In the genomic region with DNA sequence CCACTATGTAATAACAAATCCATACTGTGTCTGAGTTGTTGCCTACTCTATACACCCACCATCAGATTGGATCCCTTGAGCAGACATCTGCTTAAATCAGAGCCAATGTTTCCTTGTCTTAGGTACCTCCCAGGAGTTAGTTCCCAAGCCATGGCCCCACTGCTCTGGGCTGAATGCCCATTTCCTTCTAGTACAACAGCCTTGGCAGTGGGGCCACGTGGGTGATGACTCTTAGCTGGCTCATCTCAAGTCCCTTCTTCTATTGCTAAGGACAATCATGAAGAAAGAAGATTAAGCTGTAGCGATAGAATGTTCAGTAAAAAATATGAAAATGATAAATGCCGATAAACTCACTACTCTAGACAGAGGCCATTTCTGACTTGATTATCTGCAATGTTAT, we compare ENCODE assay signal across 23 cellular contexts. TPM values are rescaled to one million over a fixed set of nuclear protein-coding genes. Genes with fewer than 3 reads are reported as not detected.
A peak's percentile ranks its signal among the peaks of the same experiment; 100 is the strongest.
DNase-seq lines count a peak whose midpoint lies in the region; ATAC-seq and TF ChIP-seq lines count a peak whose summit lies in the region.
"Had no signal": no experiment of that assay in that cellular context is flagged by ENCODE, and none has a peak within 500 bp of the region (broad histone marks: within the 10 kb centered on the region; RNA-seq: fewer than 3 reads in every experiment).

No MANE protein-coding gene starts in this region.

- DNase-seq in AG10803 (ENCODE audit: low read depth) = peak; percentile 24
- DNase-seq in HT1080 (ENCODE audit: low read depth) = peak; percentile 53
- peak; percentile 49 for DNase-seq in astrocyte of the spinal cord (ENCODE audit: low read depth, low spot score)
- DNase-seq in foreskin keratinocyte = peak in 1 of 2 donors; percentile 37
- DNase-seq in epidermal melanocyte (ENCODE audit: insufficient read length, low spot score) = no peak
- no peak for DNase-seq in pons (ENCODE audit: low spot score)
- DNase-seq: activated CD4-positive, alpha-beta memory T cell treated with anti-CD3 and anti-CD28 coated beads for 36 hours; activated T-cell treated with anti-CD3 and anti-CD28 coated beads, Interleukin-2, amount 50 U/mL, for 48 hours; body of pancreas; CD8-positive, alpha-beta T cell; KG1; left ventricle myocardium inferior; mucosa of descending colon; NCI-H1092; NCI-H524; retina; SHP77; T-helper 1 cell had no signal

- TF ChIP-seq CTCF in AG10803 (conservative IDR thresholded peaks at IDR 0.05; ENCODE audit: low read length) (no peak), astrocyte of the spinal cord (IDR thresholded peaks at IDR 0.05; ENCODE audit: low read depth, low read length) (no peak), foreskin keratinocyte (conservative IDR thresholded peaks at IDR 0.05) (no peak)

- no peak overlapping the region for H3K27ac ChIP-seq in foreskin keratinocyte
- H3K27ac ChIP-seq: body of pancreas, coronary artery, left ventricle myocardium inferior, thoracic aorta had no signal

- H3K27me3 ChIP-seq in foreskin keratinocyte = no peaks in the 10 kb centered on the region
- H3K27me3 ChIP-seq: body of pancreas had no signal

- H3K4me3 ChIP-seq in AG10803 (ENCODE audit: low read length) (no peak overlapping the region), astrocyte of the spinal cord (ENCODE audit: low read depth, low read length) (no peak overlapping the region)
- H3K4me3 ChIP-seq: body of pancreas, coronary artery, left ventricle myocardium inferior, mucosa of descending colon, thoracic aorta had no signal

- in situ Hi-C loops in astrocyte of the spinal cord (cut with HindIII; ENCODE audit: low sequenced_read_pairs) = no loop called here

- no peaks in the 10 kb centered on the region for H3K4me1 ChIP-seq in foreskin keratinocyte
- H3K4me1 ChIP-seq: body of pancreas, left ventricle myocardium inferior had no signal

- ATAC-seq in foreskin keratinocyte = peak; percentile 26
- no peak for ATAC-seq in GM21825 (IDR thresholded peaks at IDR 0.05; ENCODE audit: unreplicated experiment)
- no peak for ATAC-seq in GM19351 (IDR thresholded peaks at IDR 0.05; ENCODE audit: unreplicated experiment)
- ATAC-seq: body of pancreas; CD8-positive, alpha-beta T cell; mucosa of descending colon; stimulated activated effector memory CD8-positive, alpha-beta T cell treated with anti-CD3 and anti-CD28 coated beads, Interleukin-12 subunit alpha, Interleukin-12 subunit beta, amount 100 ng/mL, for 72 hours had no signal

RNA-seq across cellular contexts. Expression of a gene that starts 16.6 kb away (rescaled TPM):
- 3.9 and 6.5 TPM in 2 replicates for total RNA-seq in HT1080 (2014; rRNA removed; shearing (Covaris generic))
- polyA plus RNA-seq in HT1080 (2015; cell fraction: cytosol; rRNA removed) = 9.6 and 11.0 TPM in 2 replicates
- 8.0 and 8.1 TPM in 2 replicates for polyA plus RNA-seq in HT1080 (2015; cell fraction: nucleus; rRNA removed)
- 62.9 and 63.7 TPM in 2 replicates for total RNA-seq in foreskin keratinocyte
- 65.5 and 66.3 TPM in 2 replicates for polyA plus RNA-seq in foreskin keratinocyte
- total RNA-seq: CD8-positive, alpha-beta T cell had no signal

RNA-seq across cellular contexts. Expression of a gene that starts 48.2 kb away (rescaled TPM):
- total RNA-seq in HT1080 (2014; rRNA removed; shearing (Covaris generic)) = 4.8 and 6.0 TPM in 2 replicates
- polyA plus RNA-seq in HT1080 (2015; cell fraction: cytosol; rRNA removed) = 9.1 and 10.2 TPM in 2 replicates
- 9.1 and 13.8 TPM in 2 replicates for polyA plus RNA-seq in HT1080 (2015; cell fraction: nucleus; rRNA removed)
- total RNA-seq in foreskin keratinocyte = 7.1 and 7.2 TPM in 2 replicates
- polyA plus RNA-seq in foreskin keratinocyte = 4.8 and 6.3 TPM in 2 replicates

RNA-seq across cellular contexts. Expression of a gene that starts 57.9 kb away (rescaled TPM):
- not detected in 2 replicates for total RNA-seq in HT1080 (2014; rRNA removed; shearing (Covaris generic))
- not detected in 2 replicates for polyA plus RNA-seq in HT1080 (2015; cell fraction: cytosol; rRNA removed)
- polyA plus RNA-seq in HT1080 (2015; cell fraction: nucleus; rRNA removed) = not detected in 2 replicates
- total RNA-seq in foreskin keratinocyte = 1.8 and 2.3 TPM in 2 replicates
- polyA plus RNA-seq in foreskin keratinocyte = 0.17 and 0.25 TPM in 2 replicates

Comparison
In these comparisons a context has a peak if more than half of its experiments do, and no peak if none do; other contexts are left out.
1. DNase-seq: peak in AG10803 (single experiment), HT1080 (single experiment) and astrocyte of the spinal cord (single experiment); none in epidermal melanocyte (single experiment) and pons (single experiment).